In genomic region chr17:34424814-34425490, GRCh38 we compare ENCODE assay signal across 15 cellular contexts.
"Had no signal": no experiment of that assay in that cellular context is flagged by ENCODE, and none has a peak within 500 bp of the region (broad histone marks: within the 10 kb centered on the region; RNA-seq: fewer than 3 reads in every experiment).

No MANE protein-coding gene starts in this region.

- H3K36me3 Mint-ChIP-seq: activated naive CD8-positive, alpha-beta T cell treated with anti-CD3 and anti-CD28 coated beads, Interleukin-2, amount 10 ng/mL, durations not matched to agents 7 days and 5 days had no signal

- H3K4me3 ChIP-seq: breast epithelium, transverse colon had no signal

- H3K27ac ChIP-seq: breast epithelium, transverse colon had no signal

- H3K4me1 ChIP-seq: breast epithelium had no signal

- H3K9me3 Mint-ChIP-seq: activated naive CD8-positive, alpha-beta T cell treated with anti-CD3 and anti-CD28 coated beads, Interleukin-2, amount 10 ng/mL, durations not matched to agents 7 days and 5 days; activated T-cell treated with anti-CD3 and anti-CD28 coated beads, Interleukin-2, amount 50 U/mL, for 4 hours; nephron progenitor cell had no signal

- H3K9me3 ChIP-seq: breast epithelium, transverse colon had no signal

- ATAC-seq: activated T-cell treated with anti-CD3 and anti-CD28 coated beads, Interleukin-2, amount 50 U/mL, for 4 hours; esophagus mucosa; left ventricle myocardium superior had no signal

- H3K4me3 Mint-ChIP-seq: activated naive CD8-positive, alpha-beta T cell treated with anti-CD3 and anti-CD28 coated beads, Interleukin-2, amount 10 ng/mL, durations not matched to agents 7 days and 5 days; activated T-cell treated with anti-CD3 and anti-CD28 coated beads, Interleukin-2, amount 50 U/mL, for 4 hours; nephron progenitor cell had no signal

- H3K36me3 ChIP-seq: breast epithelium, transverse colon had no signal

- H3K27ac Mint-ChIP-seq: activated naive CD8-positive, alpha-beta T cell treated with anti-CD3 and anti-CD28 coated beads, Interleukin-2, amount 10 ng/mL, durations not matched to agents 7 days and 5 days; nephron progenitor cell had no signal

- DNase-seq: activated CD4-positive, alpha-beta T cell treated with anti-CD3 and anti-CD28 coated beads, Interleukin-2, amount 50 U/mL, for 4 hours; activated gamma-delta T cell; activated naive CD8-positive, alpha-beta T cell treated with anti-CD3 and anti-CD28 coated beads, Interleukin-2, amount 10 ng/mL, durations not matched to agents 7 days and 5 days; activated T-cell treated with anti-CD3 and anti-CD28 coated beads, Interleukin-2, amount 50 U/mL, for 4 hours; aorta; dermis blood vessel endothelial cell; left ventricle myocardium superior; mesenchymal stem cell; stimulated activated CD4-positive, alpha-beta T cell treated with anti-CD3 and anti-CD28 coated beads, Interleukin-12 subunit alpha, Interleukin-12 subunit beta, amount 100 ng/mL, for 4 hours; stimulated activated naive CD4-positive, alpha-beta T cell; substantia nigra; transverse colon had no signal
